18 cellular contexts compared by ENCODE assay signal in genomic region chr11:80980221-80980620, GRCh38.
DNase-seq lines count a peak whose midpoint lies in the region; ATAC-seq, FAIRE-seq and TF ChIP-seq lines count a peak whose summit lies in the region.
"Had no signal": no experiment of that assay in that cellular context is flagged by ENCODE, and none has a peak within 500 bp of the region (broad histone marks: within the 10 kb centered on the region; RNA-seq: fewer than 3 reads in every experiment).

No MANE protein-coding gene starts in this region.

- no peak overlapping the region for H2AFZ ChIP-seq in fibroblast of lung (ENCODE audit: low read length)
- H2AFZ ChIP-seq: hepatocyte, parathyroid adenoma had no signal

- H3K27me3 ChIP-seq in RWPE2 (ENCODE audit: insufficient read depth, poor library complexity, severe bottlenecking) (no peaks in the 10 kb centered on the region), fibroblast of lung (ENCODE audit: control insufficient read depth, insufficient read depth, low read length) (no peaks in the 10 kb centered on the region), lower lobe of right lung (ENCODE audit: low read depth) (no peaks in the 10 kb centered on the region)
- H3K27me3 ChIP-seq: hepatocyte, spleen had no signal

- no peaks in the 10 kb centered on the region for H4K20me1 ChIP-seq in fibroblast of lung (ENCODE audit: control insufficient read depth, extremely low read depth, insufficient read depth, low read length)

- H3K79me2 ChIP-seq in fibroblast of lung (ENCODE audit: control insufficient read depth, insufficient read depth, low read length): no peaks in the 10 kb centered on the region
- H3K79me2 ChIP-seq: hepatocyte, parathyroid adenoma had no signal

- no peak for TF ChIP-seq CTCF in RWPE2 (IDR thresholded peaks at IDR 0.05; ENCODE audit: poor library complexity, severe bottlenecking)
- TF ChIP-seq CTCF in fibroblast of lung (conservative IDR thresholded peaks at IDR 0.05 in 1 of 2, IDR thresholded peaks at IDR 0.05 in 1 of 2; ENCODE audit: low read depth in 1 of 2, low read length in 2 of 2): no peak
- no peak for TF ChIP-seq CTCF in lower lobe of right lung (IDR thresholded peaks at IDR 0.05)

- H3K27ac ChIP-seq in RWPE2 (ENCODE audit: poor library complexity, severe bottlenecking) (no peak overlapping the region), fibroblast of lung (ENCODE audit: insufficient read depth, low read length) (no peak overlapping the region), lower lobe of right lung (no peak overlapping the region)
- H3K27ac ChIP-seq: hepatocyte, parathyroid adenoma, spleen had no signal

- no peak for FAIRE-seq in urothelium cell line (lab: Jason Lieb, UNC)
- FAIRE-seq: GM12892 had no signal

- DNase-seq in RWPE2 (ENCODE audit: low spot score): no peak
- peak; percentile 28 to 38 for DNase-seq in fibroblast of lung (ENCODE audit: low read depth in 2 of 2)
- DNase-seq in urothelium cell line (ENCODE audit: low spot score): no peak
- no peak for DNase-seq in lower lobe of right lung
- DNase-seq: activated naive CD4-positive, alpha-beta T cell treated with anti-CD3 and anti-CD28 coated beads, Interleukin-2, amount 50 U/mL, for 16 hours; activated T-cell treated with anti-CD3 and anti-CD28 coated beads for 4 hours; CD8-positive, alpha-beta memory T cell; left colon; MM.1S; SIG-M5; spleen; stimulated activated naive CD8-positive, alpha-beta T cell treated with anti-CD3 and anti-CD28 coated beads, Interleukin-15, amount 100 ng/mL, for 72 hours had no signal

- H3K4me3 ChIP-seq in RWPE2 (ENCODE audit: severe bottlenecking): no peak overlapping the region
- no peak overlapping the region for H3K4me3 ChIP-seq in fibroblast of lung (replicated peaks in 1 of 4; ENCODE audit: control extremely low read depth in 1 of 4, insufficient read depth in 1 of 4, low read depth in 3 of 4, low read length in 4 of 4)
- H3K4me3 ChIP-seq in lower lobe of right lung: no peak overlapping the region
- H3K4me3 ChIP-seq: hepatocyte, spleen had no signal

- no peak overlapping the region for H3K4me2 ChIP-seq in fibroblast of lung (ENCODE audit: extremely low read depth, insufficient read depth, low read length)
- H3K4me2 ChIP-seq: hepatocyte had no signal

- H3K4me1 ChIP-seq in RWPE2 (ENCODE audit: insufficient read depth, poor library complexity, severe bottlenecking): no peaks in the 10 kb centered on the region
- H3K4me1 ChIP-seq in fibroblast of lung (ENCODE audit: control insufficient read depth, extremely low read depth, insufficient read depth, low read length): no peaks in the 10 kb centered on the region
- H3K4me1 ChIP-seq in lower lobe of right lung: no peaks in the 10 kb centered on the region
- H3K4me1 ChIP-seq: parathyroid adenoma, spleen had no signal

- ATAC-seq in HG03175 (IDR thresholded peaks at IDR 0.05; ENCODE audit: unreplicated experiment): peak; percentile 51
- ATAC-seq in RWPE2 (ENCODE audit: low read depth): peak; percentile 93
- ATAC-seq in GM18907 (IDR thresholded peaks at IDR 0.05; ENCODE audit: unreplicated experiment): no peak
- no peak for ATAC-seq in HG03139 (IDR thresholded peaks at IDR 0.05; ENCODE audit: unreplicated experiment)
- no peak for ATAC-seq in lower lobe of right lung
- ATAC-seq: left colon; stimulated activated naive CD8-positive, alpha-beta T cell treated with anti-CD3 and anti-CD28 coated beads, Interleukin-15, amount 100 ng/mL, for 72 hours had no signal

- intact Hi-C loops in lower lobe of right lung (cut with DNase I): no loop called here

- H3K9ac ChIP-seq in fibroblast of lung (ENCODE audit: insufficient read depth, low read length): no peak overlapping the region
- H3K9ac ChIP-seq: parathyroid adenoma had no signal

- H3K36me3 ChIP-seq in RWPE2 (ENCODE audit: low read depth): no peaks in the 10 kb centered on the region
- no peaks in the 10 kb centered on the region for H3K36me3 ChIP-seq in fibroblast of lung (ENCODE audit: control insufficient read depth, insufficient read depth, low read length)
- no peaks in the 10 kb centered on the region for H3K36me3 ChIP-seq in lower lobe of right lung
- H3K36me3 ChIP-seq: spleen had no signal

- H3K9me3 ChIP-seq in RWPE2 (ENCODE audit: severe bottlenecking) (no peaks in the 10 kb centered on the region), fibroblast of lung (ENCODE audit: control insufficient read depth, insufficient read depth, low read depth, low read length) (no peaks in the 10 kb centered on the region), lower lobe of right lung (no peaks in the 10 kb centered on the region)
- H3K9me3 ChIP-seq: spleen had no signal

Comparison
In these comparisons a context has a peak if more than half of its experiments do, and no peak if none do; other contexts are left out.
1. ATAC-seq: peak in HG03175 (single experiment) and RWPE2 (single experiment); none in GM18907 (single experiment), HG03139 (single experiment) and lower lobe of right lung (0 of 2).
2. DNase-seq: peak in fibroblast of lung (2 of 2); none in RWPE2 (single experiment), urothelium cell line (single experiment) and lower lobe of right lung (single experiment).